In the genomic region with DNA sequence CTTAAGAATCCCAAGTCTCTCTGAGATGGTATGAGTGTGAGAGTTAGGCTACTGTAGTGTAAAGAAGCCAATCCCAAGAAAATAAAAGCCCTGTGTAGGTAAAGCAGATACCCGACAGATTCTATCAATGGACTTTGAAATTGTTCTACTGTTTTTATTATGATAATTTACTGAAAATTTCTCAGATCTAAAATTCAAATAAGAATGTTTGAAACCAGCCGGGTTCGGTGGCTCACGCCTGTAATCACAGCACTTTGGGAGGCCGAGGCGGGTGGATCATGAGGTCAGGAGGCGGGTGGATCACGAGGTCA, we compare ENCODE assay signal across 13 cellular contexts.
"Had no signal": no experiment of that assay in that cellular context is flagged by ENCODE, and none has a peak within 500 bp of the region (broad histone marks: within the 10 kb centered on the region; RNA-seq: fewer than 3 reads in every experiment).

No MANE protein-coding gene starts in this region.

- H3K9me3 ChIP-seq: psoas muscle, transverse colon had no signal

- H3K4me3 ChIP-seq: transverse colon had no signal

- H3K4me1 Mint-ChIP-seq: central memory CD8-positive, alpha-beta T cell had no signal

- H3K36me3 ChIP-seq: transverse colon had no signal

- DNase-seq: activated CD8-positive, alpha-beta memory T cell treated with anti-CD3 and anti-CD28 coated beads for 24 hours; activated naive CD4-positive, alpha-beta T cell; activated naive CD8-positive, alpha-beta T cell treated with anti-CD3 and anti-CD28 coated beads, Interleukin-2, amount 10 ng/mL, durations not matched to agents 7 days and 5 days; cortex of kidney; effector memory CD4-positive, alpha-beta T cell; left ventricle myocardium superior; stimulated activated naive CD4-positive, alpha-beta T cell treated with Interleukin-2 at 50 U/mL for 16 hours had no signal

- H3K27ac ChIP-seq: foreskin keratinocyte, psoas muscle had no signal

- H3K4me3 Mint-ChIP-seq: activated CD4-positive, alpha-beta T cell treated with anti-CD3 and anti-CD28 coated beads, Interleukin-2, amount 10 ng/mL, durations not matched to agents 7 days and 5 days; central memory CD8-positive, alpha-beta T cell had no signal

- H3K27ac Mint-ChIP-seq: activated CD4-positive, alpha-beta T cell treated with anti-CD3 and anti-CD28 coated beads, Interleukin-2, amount 10 ng/mL, durations not matched to agents 7 days and 5 days; activated naive CD8-positive, alpha-beta T cell treated with anti-CD3 and anti-CD28 coated beads, Interleukin-2, amount 10 ng/mL, durations not matched to agents 7 days and 5 days had no signal

- H3K36me3 Mint-ChIP-seq: activated naive CD8-positive, alpha-beta T cell treated with anti-CD3 and anti-CD28 coated beads, Interleukin-2, amount 10 ng/mL, durations not matched to agents 7 days and 5 days; brain had no signal

- H3K4me1 ChIP-seq: foreskin keratinocyte, psoas muscle had no signal

- H3K9me3 Mint-ChIP-seq: activated CD4-positive, alpha-beta T cell treated with anti-CD3 and anti-CD28 coated beads, Interleukin-2, amount 10 ng/mL, durations not matched to agents 7 days and 5 days; activated naive CD8-positive, alpha-beta T cell treated with anti-CD3 and anti-CD28 coated beads, Interleukin-2, amount 10 ng/mL, durations not matched to agents 7 days and 5 days; brain; central memory CD8-positive, alpha-beta T cell had no signal
